Comparison of ENCODE assay signal across 12 cellular contexts in the genomic region with DNA sequence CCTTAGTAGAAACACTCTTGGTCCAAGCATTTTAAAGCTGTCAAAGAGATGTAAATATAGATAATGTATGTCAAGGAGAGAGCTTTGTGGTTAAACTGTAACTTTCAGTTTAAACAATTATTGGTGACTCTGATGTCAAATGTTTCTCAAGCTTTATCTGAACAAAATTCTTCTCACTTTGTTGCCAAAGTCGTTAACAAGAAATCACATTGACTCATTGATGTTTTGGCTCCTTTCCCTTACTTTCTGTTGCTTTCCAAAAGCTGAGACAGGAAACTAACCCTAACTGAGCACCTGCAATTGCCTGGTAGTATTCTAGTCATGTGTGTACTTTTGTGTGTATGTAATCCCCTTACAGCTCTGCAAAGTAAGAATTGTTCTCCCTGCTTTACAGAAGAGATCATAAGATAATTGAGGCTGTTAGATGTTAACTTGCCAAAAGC.
DNase-seq lines count a peak whose midpoint lies in the region; TF ChIP-seq lines count a peak whose summit lies in the region.
"Had no signal": no experiment of that assay in that cellular context is flagged by ENCODE, and none has a peak within 500 bp of the region (broad histone marks: within the 10 kb centered on the region; RNA-seq: fewer than 3 reads in every experiment).

No MANE protein-coding gene starts in this region.

- intact Hi-C loops in Caco-2 (cut with micrococcal nuclease; ENCODE audit: unreplicated experiment): loop anchor here (1.0 to 2.0 kb wide), 11 partner anchors 15 to 353 kb away; no protein-coding TSS in a partner anchor
- intact Hi-C loops in CD14-positive monocyte (cut with micrococcal nuclease): no loop called here

- WGBS in mesendoderm (ENCODE audit: extremely low coverage, insufficient coverage, low lambda C conversion rate): no CpG with 5 or more reads among the region's 1 CpG

- H2AK5ac ChIP-seq in mesendoderm (ENCODE audit: low read length): no peak overlapping the region

- H3F3A ChIP-seq in Loucy (ENCODE audit: low read depth): no peaks in the 10 kb centered on the region; the same call in 1 of the 2 replicates

- H3K18ac ChIP-seq in mesendoderm (ENCODE audit: low read length): no peak overlapping the region

- DNase-seq in Caco-2 (peak; percentile 75 to 84), H4 (ENCODE audit: low spot score) (peak; percentile 48), fibroblast of mammary gland (ENCODE audit: low read depth) (peak; percentile 49), SW 1271 (lab: John Stamatoyannopoulos, UW) (no peak), CD14-positive monocyte (ENCODE audit: low spot score) (no peak), mesendoderm (no peak), G401 (ENCODE audit: low spot score) (no peak)
- DNase-seq: activated CD8-positive, alpha-beta memory T cell treated with anti-CD3 and anti-CD28 coated beads for 24 hours; amniotic stem cell; esophagus squamous epithelium; NCI-H510A had no signal

- no peaks in the 10 kb centered on the region for H4K20me1 ChIP-seq in Loucy (ENCODE audit: insufficient read depth, low read length, poor library complexity, severe bottlenecking)

- H3K27me3 Mint-ChIP-seq in Caco-2 (ENCODE audit: insufficient read depth, unreplicated experiment) (no peaks in the 10 kb centered on the region), CD14-positive monocyte (ENCODE audit: low read depth in 3 of 3) (peaks cover 0 to 3% (median 2%) of the 10 kb centered on the region in 3 donors)

- H3K9me2 ChIP-seq in Loucy (replicated peaks; ENCODE audit: low read depth, low read length): no peaks in the 10 kb centered on the region

- H4K5ac ChIP-seq in mesendoderm (ENCODE audit: low read length): no peak overlapping the region

- in situ Hi-C loops in G401 (cut with HindIII; ENCODE audit: low sequenced_read_pairs): no loop called here

- H2BK120ac ChIP-seq in mesendoderm (ENCODE audit: low read depth, low read length): no peak overlapping the region

- H3K9me3 ChIP-seq in Caco-2: peaks cover 9% of the 10 kb centered on the region
- H3K9me3 ChIP-seq in Loucy (ENCODE audit: insufficient read depth, low read depth, low read length): no peaks in the 10 kb centered on the region
- H3K9me3 ChIP-seq: esophagus squamous epithelium had no signal

- H3K4me3 Mint-ChIP-seq in Caco-2 (ENCODE audit: unreplicated experiment): peak overlapping the region; percentile 57
- no peak overlapping the region for H3K4me3 Mint-ChIP-seq in CD14-positive monocyte

- H2BK15ac ChIP-seq in mesendoderm (replicated peaks; ENCODE audit: low read depth): no peak overlapping the region

- H3K36me3 ChIP-seq in Caco-2 (ENCODE audit: control insufficient read depth, insufficient read depth, low read length) (no peaks in the 10 kb centered on the region; the same call in 1 of the 2 replicates), Loucy (ENCODE audit: insufficient read depth, low read length) (no peaks in the 10 kb centered on the region), mesendoderm (ENCODE audit: control insufficient read depth, insufficient read depth, low read length) (no peaks in the 10 kb centered on the region)
- H3K36me3 ChIP-seq: esophagus squamous epithelium had no signal

- H3K4me3 ChIP-seq in Caco-2 (ENCODE audit: low read depth, low read length) (no peak overlapping the region), Loucy (ENCODE audit: low read length, poor library complexity, severe bottlenecking) (peak overlapping the region; percentile 63), fibroblast of mammary gland (ENCODE audit: control insufficient read depth, low read depth, low read length) (no peak overlapping the region), mesendoderm (ENCODE audit: low read length) (no peak overlapping the region)
- H3K4me3 ChIP-seq: esophagus squamous epithelium had no signal

- peak overlapping the region; percentile 44 for H2AFZ ChIP-seq in Loucy (ENCODE audit: low read length)

- H3K27me3 ChIP-seq in Caco-2 (replicated peaks; ENCODE audit: control insufficient read depth, insufficient read depth, low read length) (no peaks in the 10 kb centered on the region), Loucy (ENCODE audit: insufficient read depth, low read length, poor library complexity, severe bottlenecking) (no peaks in the 10 kb centered on the region), mesendoderm (ENCODE audit: insufficient read depth, low read length, poor library complexity) (no peaks in the 10 kb centered on the region)
- H3K27me3 ChIP-seq: esophagus squamous epithelium had no signal

- no peak overlapping the region for H4K8ac ChIP-seq in mesendoderm (ENCODE audit: low read depth, low read length)

- no peak overlapping the region for H3K56ac ChIP-seq in mesendoderm (ENCODE audit: low read length)

- H3K4me1 ChIP-seq in Caco-2 (peaks cover 69% of the 10 kb centered on the region), Loucy (ENCODE audit: insufficient read depth, low read length, poor library complexity, severe bottlenecking) (peaks cover 44% of the 10 kb centered on the region), mesendoderm (ENCODE audit: control insufficient read depth, low read depth, low read length) (no peaks in the 10 kb centered on the region)

- H3K9ac ChIP-seq in Loucy (ENCODE audit: low read depth, low read length, poor library complexity, severe bottlenecking) (peak overlapping the region; percentile 50), mesendoderm (ENCODE audit: low read length) (no peak overlapping the region)

- POLR2A ChIA-PET in Caco-2 (lab: Charles Lee): interaction anchor here (1.5 kb wide), 1 partner anchor 71 kb away, joined by 6 read pairs; no protein-coding TSS in a partner anchor

- TF ChIP-seq CTCF in Caco-2 (IDR thresholded peaks at IDR 0.05; ENCODE audit: insufficient read depth in 1 of 2, low read depth in 1 of 2, low read length in 1 of 2, severe bottlenecking in 1 of 2, unreplicated experiment in 1 of 2): no peak
- no peak for TF ChIP-seq CTCF in Loucy (conservative IDR thresholded peaks at IDR 0.05; ENCODE audit: low read length)
- no peak for TF ChIP-seq CTCF in fibroblast of mammary gland (conservative IDR thresholded peaks at IDR 0.05; ENCODE audit: control insufficient read depth, insufficient read depth, low read depth, low read length)
- TF ChIP-seq CTCF in CD14-positive monocyte (IDR thresholded peaks at IDR 0.05): no peak

- no peak overlapping the region for H3K27ac ChIP-seq in mesendoderm (ENCODE audit: low read depth, low read length)
- H3K27ac ChIP-seq: esophagus squamous epithelium had no signal

- no TSS peak for BruUV-seq in Caco-2 (replicated peaks; lab: Mats Ljungman, UMichigan)

- H3K79me2 ChIP-seq in Loucy (ENCODE audit: insufficient read depth, low read length): no peaks in the 10 kb centered on the region
- no peaks in the 10 kb centered on the region for H3K79me2 ChIP-seq in mesendoderm (ENCODE audit: control insufficient read depth, insufficient read depth, low read length)

- no peak overlapping the region for H3K4ac ChIP-seq in mesendoderm (ENCODE audit: low read depth, low read length)

- H3K27ac Mint-ChIP-seq in Caco-2 (ENCODE audit: unreplicated experiment) (peak overlapping the region; percentile 37), CD14-positive monocyte (no peak overlapping the region)

- H3K9me3 Mint-ChIP-seq in Caco-2 (ENCODE audit: unreplicated experiment): peaks cover 20% of the 10 kb centered on the region
- H3K9me3 Mint-ChIP-seq in CD14-positive monocyte: peaks cover 0 to 3% (median 0%) of the 10 kb centered on the region in 7 donors

- H2BK5ac ChIP-seq in mesendoderm (ENCODE audit: low read length): no peak overlapping the region

- CTCF ChIA-PET in Caco-2 (lab: Charles Lee): interaction anchor here (0.9 to 1.7 kb wide), 5 partner anchors 16 to 129 kb away, joined by 3 to 9 read pairs (median 3); no protein-coding TSS in a partner anchor

- no peak overlapping the region for H3K23ac ChIP-seq in mesendoderm (ENCODE audit: low read length)

- H3K4me1 Mint-ChIP-seq in Caco-2 (ENCODE audit: low read depth, unreplicated experiment) (peaks cover 51% of the 10 kb centered on the region), CD14-positive monocyte (no peaks in the 10 kb centered on the region)

- H3K79me1 ChIP-seq in mesendoderm (ENCODE audit: low read length): no peaks in the 10 kb centered on the region

- H3K4me2 ChIP-seq in Loucy (ENCODE audit: low read depth, low read length, poor library complexity, severe bottlenecking): peak overlapping the region; percentile 74
- H3K4me2 ChIP-seq in mesendoderm (ENCODE audit: low read length): no peak overlapping the region

- H3K36me3 Mint-ChIP-seq in Caco-2 (ENCODE audit: insufficient read depth, unreplicated experiment) (peaks cover 59% of the 10 kb centered on the region), CD14-positive monocyte (no peaks in the 10 kb centered on the region)

Comparison
In these comparisons a context has a peak if more than half of its experiments do, and no peak if none do; other contexts are left out.
1. DNase-seq: peak in Caco-2 (2 of 2), H4 (single experiment) and fibroblast of mammary gland (single experiment); none in SW 1271 (0 of 2), CD14-positive monocyte (single experiment), mesendoderm (single experiment) and G401 (single experiment).